24 cellular contexts compared by ENCODE assay signal in the genomic region with DNA sequence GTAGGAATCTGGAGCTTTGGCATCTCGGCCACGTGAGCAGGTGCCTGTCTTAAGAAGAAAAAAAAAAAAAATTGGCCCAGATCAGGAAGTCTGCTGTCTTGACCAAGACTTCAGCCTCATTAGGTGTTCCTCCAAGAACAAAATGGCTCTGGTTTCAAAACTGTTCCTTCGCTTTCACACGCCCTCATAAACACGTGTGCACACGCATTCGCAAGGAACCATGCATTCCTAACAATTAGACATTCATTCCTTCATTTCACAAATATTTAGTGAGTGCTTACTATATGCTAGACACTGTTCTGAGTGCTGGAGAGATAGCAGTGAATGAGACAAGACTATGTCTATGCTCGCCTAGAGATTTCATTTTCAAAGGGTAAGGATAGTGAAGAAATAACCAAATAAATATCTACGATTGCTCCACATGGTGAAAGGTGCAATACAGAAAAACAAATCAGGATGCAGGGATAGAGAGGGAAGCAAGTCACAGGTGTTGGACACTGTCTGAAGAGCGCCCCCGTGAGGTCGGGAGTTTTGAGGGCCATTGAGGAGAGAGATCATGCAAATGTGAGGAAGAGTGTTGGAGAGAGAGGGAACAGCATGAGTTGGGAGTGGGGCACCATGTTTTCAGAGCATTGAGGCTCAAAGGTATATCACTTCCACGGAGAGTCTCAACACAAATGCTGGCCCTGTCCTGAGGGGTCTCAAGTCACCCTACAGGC. TPM values are rescaled to one million over a fixed set of nuclear protein-coding genes. Genes with fewer than 3 reads are reported as not detected.
DNase-seq lines count a peak whose midpoint lies in the region; ATAC-seq and TF ChIP-seq lines count a peak whose summit lies in the region.
"Had no signal": no experiment of that assay in that cellular context is flagged by ENCODE, and none has a peak within 500 bp of the region (broad histone marks: within the 10 kb centered on the region; RNA-seq: fewer than 3 reads in every experiment).

No MANE protein-coding gene starts in this region.

- no peak overlapping the region for H3K27ac Mint-ChIP-seq in activated CD8-positive, alpha-beta memory T cell treated with anti-CD3 and anti-CD28 coated beads, Interleukin-2, amount 10 ng/mL, durations not matched to agents 7 days and 5 days

- no peak overlapping the region for H3K4me3 Mint-ChIP-seq in activated CD8-positive, alpha-beta memory T cell treated with anti-CD3 and anti-CD28 coated beads, Interleukin-2, amount 10 ng/mL, durations not matched to agents 7 days and 5 days

- TF ChIP-seq POLR2A in testis (IDR thresholded peaks at IDR 0.05) = no peak
- no peak for TF ChIP-seq POLR2A in lower leg skin (IDR thresholded peaks at IDR 0.05)

- TF ChIP-seq CTCF in HFF-Myc (IDR thresholded peaks at IDR 0.05; ENCODE audit: low read depth, low read length, missing control alignments) = peak; percentile 9
- TF ChIP-seq CTCF in testis (IDR thresholded peaks at IDR 0.05) = no peak
- TF ChIP-seq CTCF in lower leg skin (IDR thresholded peaks at IDR 0.05) = no peak

- 69 to 80% methylated on average over 13 of the region's 13 CpGs for WGBS in testis, 2 donors
- WGBS in lower leg skin, 2 donors = 87 to 90% methylated on average over 13 of the region's 13 CpGs

- no peaks in the 10 kb centered on the region for H3K27me3 ChIP-seq in testis
- H3K27me3 ChIP-seq: BLaER1 treated with 17β-estradiol and CSF1 and Interleukin-3, amounts not matched to agents 10 nM and 100 nM; SJCRH30; spleen; stomach had no signal

- no peaks in the 10 kb centered on the region for H3K9me3 ChIP-seq in testis
- H3K9me3 ChIP-seq: SJCRH30 had no signal

- DNase-seq in NCI-H82 (lab: John Stamatoyannopoulos, UW) = peak; percentile 14
- no peak for DNase-seq in NCI-H82 treated with DMSO at 0.1 percent for 48 hours (lab: John Stamatoyannopoulos, UW; ENCODE audit: unreplicated experiment)
- no peak for DNase-seq in HFF-Myc (ENCODE audit: extremely low read depth, low read depth)
- peak; percentile 17 for DNase-seq in SK-MEL-5 (ENCODE audit: low read depth, low spot score)
- peak; percentile 26 for DNase-seq in testis
- no peak for DNase-seq in germinal center (ENCODE audit: low spot score)
- DNase-seq in activated CD8-positive, alpha-beta memory T cell treated with anti-CD3 and anti-CD28 coated beads, Interleukin-2, amount 10 ng/mL, durations not matched to agents 7 days and 5 days = no peak
- no peak for DNase-seq in lower leg skin (ENCODE audit: low spot score in 2 of 2)
- DNase-seq: activated naive CD4-positive, alpha-beta T cell; activated T-cell treated with anti-CD3 and anti-CD28 coated beads for 4 hours; amygdala; caudate nucleus; kidney glomerular epithelial cell; mammary epithelial cell; NCI-H1436; NCI-H526; nucleus accumbens; SJCRH30; spleen; stomach had no signal

- H3K4me1 Mint-ChIP-seq in activated CD8-positive, alpha-beta memory T cell treated with anti-CD3 and anti-CD28 coated beads, Interleukin-2, amount 10 ng/mL, durations not matched to agents 7 days and 5 days = peaks cover 7% of the 10 kb centered on the region

- ATAC-seq in activated CD8-positive, alpha-beta memory T cell treated with anti-CD3 and anti-CD28 coated beads, Interleukin-2, amount 10 ng/mL, durations not matched to agents 7 days and 5 days = no peak

- no peak overlapping the region for H3K4me3 ChIP-seq in HFF-Myc (replicated peaks; ENCODE audit: low read depth, low read length)
- H3K4me3 ChIP-seq in testis = no peak overlapping the region
- H3K4me3 ChIP-seq in lower leg skin (ENCODE audit: low read depth, poor library complexity, severe bottlenecking) = no peak overlapping the region
- H3K4me3 ChIP-seq: BLaER1 treated with 17β-estradiol and CSF1 and Interleukin-3, amounts not matched to agents 10 nM and 100 nM; SJCRH30; spleen; stomach had no signal

- H3K4me1 ChIP-seq in testis = no peaks in the 10 kb centered on the region
- H3K4me1 ChIP-seq: spleen, stomach had no signal

- in situ Hi-C loops in SK-MEL-5 (cut with HindIII; ENCODE audit: low pct_unique_long_range_greater_than_20kb, low sequenced_read_pairs) = no loop called here

- no peaks in the 10 kb centered on the region for H3K9me3 Mint-ChIP-seq in activated CD8-positive, alpha-beta memory T cell treated with anti-CD3 and anti-CD28 coated beads, Interleukin-2, amount 10 ng/mL, durations not matched to agents 7 days and 5 days (ENCODE audit: low read depth)

- intact Hi-C loops in testis (cut with DNase I; ENCODE audit: low total_unique reads) = no loop called here
- intact Hi-C loops in lower leg skin (cut with DNase I; ENCODE audit: low total_unique reads) = no loop called here

- H3K36me3 Mint-ChIP-seq in activated CD8-positive, alpha-beta memory T cell treated with anti-CD3 and anti-CD28 coated beads, Interleukin-2, amount 10 ng/mL, durations not matched to agents 7 days and 5 days = no peaks in the 10 kb centered on the region

- no peak overlapping the region for H3K27ac ChIP-seq in testis
- H3K27ac ChIP-seq: BLaER1 treated with 17β-estradiol and CSF1 and Interleukin-3, amounts not matched to agents 10 nM and 100 nM; SJCRH30; spleen; stomach; VCaP had no signal

- CTCF ChIA-PET in activated CD8-positive, alpha-beta memory T cell treated with anti-CD3 and anti-CD28 coated beads, Interleukin-2, amount 10 ng/mL, durations not matched to agents 7 days and 5 days (lab: Charles Lee) = no interaction called here

- no peaks in the 10 kb centered on the region for H3K27me3 Mint-ChIP-seq in activated CD8-positive, alpha-beta memory T cell treated with anti-CD3 and anti-CD28 coated beads, Interleukin-2, amount 10 ng/mL, durations not matched to agents 7 days and 5 days

- no peaks in the 10 kb centered on the region for H3K36me3 ChIP-seq in testis (ENCODE audit: low read depth, missing control alignments)
- H3K36me3 ChIP-seq: BLaER1 treated with 17β-estradiol and CSF1 and Interleukin-3, amounts not matched to agents 10 nM and 100 nM; SJCRH30; spleen; stomach had no signal

RNA-seq across cellular contexts. Expression of gene CCDC170, which starts 53.3 kb away (rescaled TPM):
- total RNA-seq in SK-MEL-5 (2014; rRNA removed; shearing (Covaris generic)) = not detected in 2 replicates
- not detected in 2 replicates for polyA plus RNA-seq in SK-MEL-5 (2015; cell fraction: cytosol; rRNA removed)
- not detected in 2 replicates for polyA plus RNA-seq in SK-MEL-5 (2015; cell fraction: nucleus; rRNA removed)
- 1 to 10 TPM; 3.1 to 3.3 TPM for total RNA-seq in testis
- polyA plus RNA-seq in testis (ENCODE audit: insufficient read depth, low read depth, low replicate concordance) = 9.5 TPM
- not detected for total RNA-seq in activated CD8-positive, alpha-beta memory T cell treated with anti-CD3 and anti-CD28 coated beads, Interleukin-2, amount 10 ng/mL, durations not matched to agents 7 days and 5 days
- 1 to 10 TPM in 2 of 4 donors, under 1 TPM in 1, not detected in 1; 0.22 to 1.1 (median 1.1) TPM for total RNA-seq in lower leg skin
- total RNA-seq: mammary epithelial cell; myocyte; SJCRH30; T-helper 2 cell treated with Interferon-gamma antibody and Interleukin-4, amounts not matched to agents 100 ng/mL and 5 ng/mL, for 36 hours had no signal

Comparison
In these comparisons a context has a peak if more than half of its experiments do, and no peak if none do; other contexts are left out.
1. DNase-seq: peak in NCI-H82 (single experiment), SK-MEL-5 (single experiment) and testis (single experiment); none in NCI-H82 treated with DMSO at 0.1 percent for 48 hours (single experiment), HFF-Myc (single experiment), germinal center (single experiment), activated CD8-positive, alpha-beta memory T cell treated with anti-CD3 and anti-CD28 coated beads, Interleukin-2, amount 10 ng/mL, durations not matched to agents 7 days and 5 days (single experiment) and lower leg skin (0 of 2).